In genomic region chr12:68971404-68971803, GRCh38 we compare ENCODE assay signal across 14 cellular contexts. TPM values are rescaled to one million over a fixed set of nuclear protein-coding genes. Genes with fewer than 3 reads are reported as not detected.
DNase-seq lines count a peak whose midpoint lies in the region; ATAC-seq and TF ChIP-seq lines count a peak whose summit lies in the region.
"Had no signal": no experiment of that assay in that cellular context is flagged by ENCODE, and none has a peak within 500 bp of the region (broad histone marks: within the 10 kb centered on the region; RNA-seq: fewer than 3 reads in every experiment).

No MANE protein-coding gene starts in this region.

- no peaks in the 10 kb centered on the region for H3K9me3 Mint-ChIP-seq in stimulated activated naive CD8-positive, alpha-beta T cell treated with anti-CD3 and anti-CD28 coated beads, Interleukin-15, amount 100 ng/mL, for 72 hours
- H3K9me3 Mint-ChIP-seq in nephron progenitor cell = no peaks in the 10 kb centered on the region
- no peaks in the 10 kb centered on the region for H3K9me3 Mint-ChIP-seq in effector memory CD8-positive, alpha-beta T cell
- H3K9me3 Mint-ChIP-seq: activated naive CD8-positive, alpha-beta T cell treated with anti-CD3 and anti-CD28 coated beads, Interleukin-2, amount 10 ng/mL, durations not matched to agents 7 days and 5 days; naive thymus-derived CD4-positive, alpha-beta T cell; T-helper 2 cell treated with Interferon-gamma antibody and Interleukin-4, amounts not matched to agents 5 μg/mL and 100 μg/mL, for 36 hours had no signal

- H3K27ac Mint-ChIP-seq in stimulated activated naive CD8-positive, alpha-beta T cell treated with anti-CD3 and anti-CD28 coated beads, Interleukin-15, amount 100 ng/mL, for 72 hours = peak overlapping the region in 1 of 2 donors; percentile 80
- H3K27ac Mint-ChIP-seq in nephron progenitor cell = no peak overlapping the region
- no peak overlapping the region for H3K27ac Mint-ChIP-seq in effector memory CD8-positive, alpha-beta T cell
- H3K27ac Mint-ChIP-seq: activated naive CD8-positive, alpha-beta T cell treated with anti-CD3 and anti-CD28 coated beads, Interleukin-2, amount 10 ng/mL, durations not matched to agents 7 days and 5 days; naive thymus-derived CD4-positive, alpha-beta T cell; T-helper 2 cell treated with Interferon-gamma antibody and Interleukin-4, amounts not matched to agents 5 μg/mL and 100 μg/mL, for 36 hours had no signal

- H3K36me3 ChIP-seq in BE2C = no peaks in the 10 kb centered on the region
- H3K36me3 ChIP-seq: spleen had no signal

- no peaks in the 10 kb centered on the region for H3K4me1 ChIP-seq in BE2C
- H3K4me1 ChIP-seq: spleen had no signal

- no peak for TF ChIP-seq CTCF in fibroblast of pulmonary artery (IDR thresholded peaks at IDR 0.05; ENCODE audit: low read length, missing control alignments)
- TF ChIP-seq CTCF in nephron progenitor cell (IDR thresholded peaks at IDR 0.05) = no peak
- no peak for TF ChIP-seq CTCF in BE2C (IDR thresholded peaks at IDR 0.05; ENCODE audit: low read depth, low read length)

- peak; percentile 31 for ATAC-seq in stimulated activated naive CD8-positive, alpha-beta T cell treated with anti-CD3 and anti-CD28 coated beads, Interleukin-15, amount 100 ng/mL, for 72 hours
- no peak for ATAC-seq in effector memory CD8-positive, alpha-beta T cell (replicated peaks)
- ATAC-seq: naive thymus-derived CD4-positive, alpha-beta T cell had no signal

- H3K9me3 ChIP-seq in BE2C = no peaks in the 10 kb centered on the region
- H3K9me3 ChIP-seq: spleen had no signal

- H3K27me3 ChIP-seq in BE2C = peaks cover 10% of the 10 kb centered on the region
- H3K27me3 ChIP-seq: spleen had no signal

- H3K4me3 Mint-ChIP-seq in stimulated activated naive CD8-positive, alpha-beta T cell treated with anti-CD3 and anti-CD28 coated beads, Interleukin-15, amount 100 ng/mL, for 72 hours = no peak overlapping the region
- no peak overlapping the region for H3K4me3 Mint-ChIP-seq in nephron progenitor cell
- H3K4me3 Mint-ChIP-seq in effector memory CD8-positive, alpha-beta T cell = no peak overlapping the region
- H3K4me3 Mint-ChIP-seq: activated naive CD8-positive, alpha-beta T cell treated with anti-CD3 and anti-CD28 coated beads, Interleukin-2, amount 10 ng/mL, durations not matched to agents 7 days and 5 days; naive thymus-derived CD4-positive, alpha-beta T cell; T-helper 2 cell treated with Interferon-gamma antibody and Interleukin-4, amounts not matched to agents 5 μg/mL and 100 μg/mL, for 36 hours had no signal

- H3K36me3 Mint-ChIP-seq in nephron progenitor cell (ENCODE audit: low read depth) = no peaks in the 10 kb centered on the region
- H3K36me3 Mint-ChIP-seq in effector memory CD8-positive, alpha-beta T cell (ENCODE audit: insufficient read depth) = no peaks in the 10 kb centered on the region
- H3K36me3 Mint-ChIP-seq: activated naive CD8-positive, alpha-beta T cell treated with anti-CD3 and anti-CD28 coated beads, Interleukin-2, amount 10 ng/mL, durations not matched to agents 7 days and 5 days; naive thymus-derived CD4-positive, alpha-beta T cell had no signal

- H3K4me3 ChIP-seq in fibroblast of pulmonary artery (replicated peaks; ENCODE audit: low read depth, low read length) (no peak overlapping the region), BE2C (ENCODE audit: low read depth, low read length) (no peak overlapping the region)
- H3K4me3 ChIP-seq: spleen had no signal

- DNase-seq in DMS53 (lab: John Stamatoyannopoulos, UW) = peak; percentile 40
- DNase-seq in DMS53 treated with DMSO at 0.1 percent for 48 hours (lab: John Stamatoyannopoulos, UW; ENCODE audit: unreplicated experiment) = no peak
- peak; percentile 40 for DNase-seq in RPMI7951 (ENCODE audit: low read depth)
- DNase-seq in fibroblast of pulmonary artery (ENCODE audit: low read depth) = peak; percentile 55
- DNase-seq in stimulated activated naive CD8-positive, alpha-beta T cell treated with anti-CD3 and anti-CD28 coated beads, Interleukin-15, amount 100 ng/mL, for 72 hours = no peak
- no peak for DNase-seq in nephron progenitor cell
- DNase-seq in BE2C = no peak
- no peak for DNase-seq in effector memory CD8-positive, alpha-beta T cell
- DNase-seq: activated naive CD8-positive, alpha-beta T cell treated with anti-CD3 and anti-CD28 coated beads, Interleukin-2, amount 10 ng/mL, durations not matched to agents 7 days and 5 days; effector CD8-positive, alpha-beta T cell; naive thymus-derived CD4-positive, alpha-beta T cell; NCI-H2081; spleen had no signal

- no peaks in the 10 kb centered on the region for H3K4me1 Mint-ChIP-seq in stimulated activated naive CD8-positive, alpha-beta T cell treated with anti-CD3 and anti-CD28 coated beads, Interleukin-15, amount 100 ng/mL, for 72 hours
- peaks cover 3% of the 10 kb centered on the region for H3K4me1 Mint-ChIP-seq in nephron progenitor cell
- no peaks in the 10 kb centered on the region for H3K4me1 Mint-ChIP-seq in effector memory CD8-positive, alpha-beta T cell (ENCODE audit: low read depth in 2 of 2)
- H3K4me1 Mint-ChIP-seq: activated naive CD8-positive, alpha-beta T cell treated with anti-CD3 and anti-CD28 coated beads, Interleukin-2, amount 10 ng/mL, durations not matched to agents 7 days and 5 days had no signal

- no peaks in the 10 kb centered on the region for H3K27me3 Mint-ChIP-seq in stimulated activated naive CD8-positive, alpha-beta T cell treated with anti-CD3 and anti-CD28 coated beads, Interleukin-15, amount 100 ng/mL, for 72 hours
- H3K27me3 Mint-ChIP-seq in nephron progenitor cell (ENCODE audit: low read depth, poor library complexity) = peaks cover 3% of the 10 kb centered on the region
- H3K27me3 Mint-ChIP-seq in effector memory CD8-positive, alpha-beta T cell = no peaks in the 10 kb centered on the region
- H3K27me3 Mint-ChIP-seq: naive thymus-derived CD4-positive, alpha-beta T cell had no signal

RNA-seq across cellular contexts. Expression of gene CPM, which starts 38.4 kb away (rescaled TPM):
- total RNA-seq in RPMI7951 (2014; rRNA removed; shearing (Covaris generic)) = 0.36 and 4.1 TPM in 2 replicates
- 0.15 TPM for polyA plus RNA-seq in BE2C (2012; ENCODE audit: insufficient read depth, insufficient read length, low read depth)

Comparison
In these comparisons a context has a peak if more than half of its experiments do, and no peak if none do; other contexts are left out.
1. DNase-seq: peak in DMS53 (single experiment), RPMI7951 (single experiment) and fibroblast of pulmonary artery (single experiment); none in DMS53 treated with DMSO at 0.1 percent for 48 hours (single experiment), stimulated activated naive CD8-positive, alpha-beta T cell treated with anti-CD3 and anti-CD28 coated beads, Interleukin-15, amount 100 ng/mL, for 72 hours (0 of 2), nephron progenitor cell (single experiment), BE2C (single experiment) and effector memory CD8-positive, alpha-beta T cell (0 of 3).